In genomic region chr4:102503301-102503746, GRCh38 we compare ENCODE assay signal across 8 cellular contexts. TPM values are rescaled to one million over a fixed set of nuclear protein-coding genes. Genes with fewer than 3 reads are reported as not detected.
DNase-seq lines count a peak whose midpoint lies in the region; ATAC-seq and TF ChIP-seq lines count a peak whose summit lies in the region.

No MANE protein-coding gene starts in this region.

- H3K4me1 ChIP-seq in right cardiac atrium (ENCODE audit: control insufficient read depth, insufficient read depth, low read length) = no peaks in the 10 kb centered on the region

- H3K27ac ChIP-seq in right cardiac atrium (ENCODE audit: low read length) = no peak overlapping the region

- 22% methylated on average over 3 of the region's 3 CpGs for WGBS in right cardiac atrium

- H3K27me3 Mint-ChIP-seq in T-helper 2 cell treated with Interferon-gamma antibody and Interleukin-4, amounts not matched to agents 5 μg/mL and 100 μg/mL, for 36 hours (ENCODE audit: low read depth) = peaks cover 4% of the 10 kb centered on the region

- no peaks in the 10 kb centered on the region for H3K36me3 ChIP-seq in kidney epithelial cell (ENCODE audit: control insufficient read depth, insufficient read depth, low read length)

- H3K9me3 ChIP-seq in right cardiac atrium (ENCODE audit: control insufficient read depth, low read length) = no peaks in the 10 kb centered on the region

- H3K4me1 Mint-ChIP-seq in T-helper 2 cell treated with Interferon-gamma antibody and Interleukin-4, amounts not matched to agents 5 μg/mL and 100 μg/mL, for 36 hours (ENCODE audit: low read depth) = peaks cover 32% of the 10 kb centered on the region

- DNase-seq in right cardiac atrium (no peak), Right ventricle myocardium inferior (ENCODE audit: missing footprints) (no peak), kidney epithelial cell (ENCODE audit: low read depth) (no peak), NCI-H226 (no peak), GM03348 (ENCODE audit: low spot score) (no peak)
- DNase-seq in T-helper 2 cell treated with Interferon-gamma antibody and Interleukin-4, amounts not matched to agents 5 μg/mL and 100 μg/mL, for 36 hours (ENCODE audit: low spot score) = no peak

- H3K4me3 ChIP-seq in right cardiac atrium (ENCODE audit: low read length) (peak overlapping the region; percentile 36), kidney epithelial cell (ENCODE audit: low read depth, low read length) (peak overlapping the region; percentile 27)

- H3K9me3 Mint-ChIP-seq in T-helper 2 cell treated with Interferon-gamma antibody and Interleukin-4, amounts not matched to agents 5 μg/mL and 100 μg/mL, for 36 hours = peaks cover 8% of the 10 kb centered on the region

- H3K4me3 Mint-ChIP-seq in T-helper 2 cell treated with Interferon-gamma antibody and Interleukin-4, amounts not matched to agents 5 μg/mL and 100 μg/mL, for 36 hours = peak overlapping the region; percentile 86

- peaks cover 19% of the 10 kb centered on the region for H3K36me3 Mint-ChIP-seq in T-helper 2 cell treated with Interferon-gamma antibody and Interleukin-4, amounts not matched to agents 5 μg/mL and 100 μg/mL, for 36 hours (ENCODE audit: low read depth)

- H3K27me3 ChIP-seq in right cardiac atrium (ENCODE audit: control insufficient read depth, insufficient read depth) (no peaks in the 10 kb centered on the region), kidney epithelial cell (ENCODE audit: control insufficient read depth, insufficient read depth, low read length) (no peaks in the 10 kb centered on the region)

- peak overlapping the region; percentile 84 for H3K27ac Mint-ChIP-seq in T-helper 2 cell treated with Interferon-gamma antibody and Interleukin-4, amounts not matched to agents 5 μg/mL and 100 μg/mL, for 36 hours

- intact Hi-C loops in right cardiac atrium (cut with DNase I) (loop anchor here in 1 of 4 donors (10.0 kb wide), 1 partner anchor 61 kb away; no protein-coding TSS in a partner anchor), Right ventricle myocardium inferior (cut with DNase I) (loop anchor here (5.0 kb wide), 2 partner anchors 71 to 94 kb away; no protein-coding TSS in a partner anchor)

- ATAC-seq in right cardiac atrium = no peak
- ATAC-seq in Right ventricle myocardium inferior = no peak
- no peak for ATAC-seq in HG03439 (IDR thresholded peaks at IDR 0.05; ENCODE audit: unreplicated experiment)
- no peak for ATAC-seq in GM21367 (IDR thresholded peaks at IDR 0.05; ENCODE audit: unreplicated experiment)

- no peak for TF ChIP-seq CTCF in kidney epithelial cell (IDR thresholded peaks at IDR 0.05; ENCODE audit: insufficient read depth, low read length, poor library complexity, severe bottlenecking)

RNA-seq across cellular contexts. Expression of gene NFKB1, which starts 2.2 kb away (rescaled TPM):
- total RNA-seq in right cardiac atrium = 10 to 100 TPM; 20.7 to 24.0 (median 22.7) TPM
- polyA plus RNA-seq in right cardiac atrium = 8.8 TPM
- total RNA-seq in Right ventricle myocardium inferior = 20.6 TPM
- total RNA-seq in kidney epithelial cell = 43.0 and 47.4 TPM in 2 replicates
